ENCODE assay signal across 8 cellular contexts in the genomic region with DNA sequence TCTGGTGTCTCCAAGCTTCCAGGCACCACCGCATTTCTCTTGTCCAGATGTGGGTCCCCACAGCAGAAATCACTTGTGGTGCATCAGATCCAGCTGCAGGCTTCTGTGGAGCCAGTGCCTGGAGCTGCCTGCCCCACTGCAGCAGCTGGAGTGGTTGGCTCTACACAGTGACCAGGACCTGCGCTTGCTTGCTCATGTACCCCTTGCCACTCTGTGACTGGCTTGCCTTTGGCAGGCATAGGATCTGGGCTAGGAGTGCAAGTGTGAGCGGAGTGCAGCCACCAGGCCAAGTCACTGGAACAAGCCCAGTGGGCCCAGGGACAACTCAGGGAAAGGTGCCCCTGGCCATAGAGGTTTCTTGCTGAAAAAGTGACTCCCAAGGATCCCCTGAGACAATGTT.
"Had no signal": no experiment of that assay in that cellular context is flagged by ENCODE, and none has a peak within 500 bp of the region (broad histone marks: within the 10 kb centered on the region; RNA-seq: fewer than 3 reads in every experiment).

No MANE protein-coding gene starts in this region.

- FAIRE-seq: H1, H54, K562 had no signal

- DNase-seq: H9, HCEC 1CT, IMR-90 had no signal

- H3K27ac ChIP-seq: HL-60 had no signal

- H3K4me3 ChIP-seq: GM23338, K562 had no signal

- ATAC-seq: GM23338, K562 had no signal

- H3K4me3 Mint-ChIP-seq: GM23338, H9 had no signal

- H3K27ac Mint-ChIP-seq: GM23338, H9 had no signal
